Comparison of ENCODE assay signal across 1 cellular context in genomic region chr16:10181196-10182162, GRCh38.
TF ChIP-seq lines count a peak whose summit lies in the region.

No MANE protein-coding gene starts in this region.

TF ChIP-seq in HEK293, 187 proteins besides CTCF, POLR2A, EP300 and RAD21 (continued from another document and continues in another):
- no peak for TF ChIP-seq ZNF26 (tag by site-specific recombination; IDR thresholded peaks at IDR 0.05)
- TF ChIP-seq ZNF660 (tag by site-specific recombination; IDR thresholded peaks at IDR 0.05), result no peak
- no peak for TF ChIP-seq ZNF561 (tag by site-specific recombination; IDR thresholded peaks at IDR 0.05; ENCODE audit: borderline replicate concordance)
- TF ChIP-seq ZNF223 (tag by site-specific recombination; IDR thresholded peaks at IDR 0.05), result no peak
- TF ChIP-seq ZNF785 (tag by site-specific recombination; IDR thresholded peaks at IDR 0.05), result no peak
- no peak for TF ChIP-seq ZNF76 (tag by site-specific recombination; IDR thresholded peaks at IDR 0.05; ENCODE audit: borderline replicate concordance, low read depth)
- TF ChIP-seq GLIS2 (tag by site-specific recombination; IDR thresholded peaks at IDR 0.05), result no peak
- no peak for TF ChIP-seq MYNN (tag by site-specific recombination; IDR thresholded peaks at IDR 0.05; ENCODE audit: borderline replicate concordance)
- no peak for TF ChIP-seq ZBTB8A (tag by site-specific recombination; IDR thresholded peaks at IDR 0.05)
- no peak for TF ChIP-seq ZNF157 (tag by site-specific recombination; IDR thresholded peaks at IDR 0.05)
- TF ChIP-seq ZNF48 (tag by site-specific recombination; IDR thresholded peaks at IDR 0.05), result no peak
- no peak for TF ChIP-seq ZNF302 (tag by site-specific recombination; IDR thresholded peaks at IDR 0.05; ENCODE audit: low read depth)
- TF ChIP-seq ZNF624 (tag by site-specific recombination; IDR thresholded peaks at IDR 0.05), result no peak
- TF ChIP-seq REPIN1 (tag by site-specific recombination; IDR thresholded peaks at IDR 0.05; ENCODE audit: low read depth), result no peak
- no peak for TF ChIP-seq TCF7L2 (IDR thresholded peaks at IDR 0.05; ENCODE audit: borderline replicate concordance, low read depth, low read length)
- TF ChIP-seq MZF1 (tag by site-specific recombination; IDR thresholded peaks at IDR 0.05; ENCODE audit: borderline replicate concordance), result no peak
- peak; percentile 30; the same call in 1 of the 2 replicates for TF ChIP-seq ZNF398 (tag by site-specific recombination; IDR thresholded peaks at IDR 0.05)
- TF ChIP-seq ZNF768 (tag by site-specific recombination; IDR thresholded peaks at IDR 0.05), result no peak
- no peak for TF ChIP-seq ZNF16 (tag by site-specific recombination; IDR thresholded peaks at IDR 0.05; ENCODE audit: low read depth)
- TF ChIP-seq ZNF350 (tag by site-specific recombination; IDR thresholded peaks at IDR 0.05), result no peak
- TF ChIP-seq ZNF623 (tag by site-specific recombination; IDR thresholded peaks at IDR 0.05), result no peak
- TF ChIP-seq ZBTB11 (tag by site-specific recombination; conservative IDR thresholded peaks at IDR 0.05; ENCODE audit: low read depth), result no peak
- TF ChIP-seq ZNF510 (tag by site-specific recombination; IDR thresholded peaks at IDR 0.05; ENCODE audit: insufficient replicate concordance), result no peak
- TF ChIP-seq, protein P1, sequence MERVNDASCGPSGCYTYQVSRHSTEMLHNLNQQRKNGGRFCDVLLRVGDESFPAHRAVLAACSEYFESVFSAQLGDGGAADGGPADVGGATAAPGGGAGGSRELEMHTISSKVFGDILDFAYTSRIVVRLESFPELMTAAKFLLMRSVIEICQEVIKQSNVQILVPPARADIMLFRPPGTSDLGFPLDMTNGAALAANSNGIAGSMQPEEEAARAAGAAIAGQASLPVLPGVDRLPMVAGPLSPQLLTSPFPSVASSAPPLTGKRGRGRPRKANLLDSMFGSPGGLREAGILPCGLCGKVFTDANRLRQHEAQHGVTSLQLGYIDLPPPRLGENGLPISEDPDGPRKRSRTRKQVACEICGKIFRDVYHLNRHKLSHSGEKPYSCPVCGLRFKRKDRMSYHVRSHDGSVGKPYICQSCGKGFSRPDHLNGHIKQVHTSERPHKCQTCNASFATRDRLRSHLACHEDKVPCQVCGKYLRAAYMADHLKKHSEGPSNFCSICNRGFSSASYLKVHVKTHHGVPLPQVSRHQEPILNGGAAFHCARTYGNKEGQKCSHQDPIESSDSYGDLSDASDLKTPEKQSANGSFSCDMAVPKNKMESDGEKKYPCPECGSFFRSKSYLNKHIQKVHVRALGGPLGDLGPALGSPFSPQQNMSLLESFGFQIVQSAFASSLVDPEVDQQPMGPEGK (tag by site-specific recombination; IDR thresholded peaks at IDR 0.05), result peak; percentile 15; the same call in 1 of the 2 replicates
- peak; percentile 77 for TF ChIP-seq ZBTB17 (tag by site-specific recombination; IDR thresholded peaks at IDR 0.05)
- TF ChIP-seq ZFHX2 (tag by site-specific recombination; conservative IDR thresholded peaks at IDR 0.05), result peak; percentile 34
- TF ChIP-seq, protein P2, sequence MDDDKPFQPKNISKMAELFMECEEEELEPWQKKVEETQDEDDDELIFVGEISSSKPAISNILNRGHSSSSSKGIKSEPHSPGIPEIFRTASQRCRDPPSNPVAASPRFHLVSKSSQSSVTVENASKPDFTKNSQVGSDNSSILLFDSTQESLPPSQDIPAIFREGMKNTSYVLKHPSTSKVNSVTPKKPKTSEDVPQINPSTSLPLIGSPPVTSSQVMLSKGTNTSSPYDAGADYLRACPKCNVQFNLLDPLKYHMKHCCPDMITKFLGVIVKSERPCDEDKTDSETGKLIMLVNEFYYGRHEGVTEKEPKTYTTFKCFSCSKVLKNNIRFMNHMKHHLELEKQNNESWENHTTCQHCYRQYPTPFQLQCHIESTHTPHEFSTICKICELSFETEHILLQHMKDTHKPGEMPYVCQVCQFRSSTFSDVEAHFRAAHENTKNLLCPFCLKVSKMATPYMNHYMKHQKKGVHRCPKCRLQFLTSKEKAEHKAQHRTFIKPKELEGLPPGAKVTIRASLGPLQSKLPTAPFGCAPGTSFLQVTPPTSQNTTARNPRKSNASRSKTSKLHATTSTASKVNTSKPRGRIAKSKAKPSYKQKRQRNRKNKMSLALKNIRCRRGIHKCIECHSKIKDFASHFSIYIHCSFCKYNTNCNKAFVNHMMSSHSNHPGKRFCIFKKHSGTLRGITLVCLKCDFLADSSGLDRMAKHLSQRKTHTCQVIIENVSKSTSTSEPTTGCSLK (tag by site-specific recombination; IDR thresholded peaks at IDR 0.05), result no peak
- TF ChIP-seq ZNF549 (tag by site-specific recombination; IDR thresholded peaks at IDR 0.05), result no peak
- TF ChIP-seq, protein P3, sequence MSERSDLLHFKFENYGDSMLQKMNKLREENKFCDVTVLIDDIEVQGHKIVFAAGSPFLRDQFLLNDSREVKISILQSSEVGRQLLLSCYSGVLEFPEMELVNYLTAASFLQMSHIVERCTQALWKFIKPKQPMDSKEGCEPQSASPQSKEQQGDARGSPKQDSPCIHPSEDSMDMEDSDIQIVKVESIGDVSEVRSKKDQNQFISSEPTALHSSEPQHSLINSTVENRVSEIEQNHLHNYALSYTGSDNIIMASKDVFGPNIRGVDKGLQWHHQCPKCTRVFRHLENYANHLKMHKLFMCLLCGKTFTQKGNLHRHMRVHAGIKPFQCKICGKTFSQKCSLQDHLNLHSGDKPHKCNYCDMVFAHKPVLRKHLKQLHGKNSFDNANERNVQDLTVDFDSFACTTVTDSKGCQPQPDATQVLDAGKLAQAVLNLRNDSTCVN (tag by site-specific recombination; optimal IDR thresholded peaks at IDR 0.05), result peak; percentile 71
- no peak for TF ChIP-seq ZNF707 (tag by site-specific recombination; IDR thresholded peaks at IDR 0.05)
- TF ChIP-seq ZNF501 (tag by site-specific recombination; IDR thresholded peaks at IDR 0.05), result no peak
- no peak for TF ChIP-seq ZNF23 (tag by site-specific recombination; IDR thresholded peaks at IDR 0.05; ENCODE audit: borderline replicate concordance)
- TF ChIP-seq ELK4 (IDR thresholded peaks at IDR 0.05; ENCODE audit: borderline replicate concordance, low read depth, low read length), result no peak
- no peak for TF ChIP-seq INSM2 (tag by site-specific recombination; IDR thresholded peaks at IDR 0.05)
- TF ChIP-seq ZNF112 (tag by site-specific recombination; IDR thresholded peaks at IDR 0.05), result no peak
- peak; percentile 88 for TF ChIP-seq ZNF341 (tag by site-specific recombination; IDR thresholded peaks at IDR 0.05; ENCODE audit: low read depth)
- TF ChIP-seq ZNF837 (tag by site-specific recombination; IDR thresholded peaks at IDR 0.05), result no peak
- TF ChIP-seq ZNF18 (tag by site-specific recombination; IDR thresholded peaks at IDR 0.05), result no peak
- TF ChIP-seq ZNF792 (tag by site-specific recombination; IDR thresholded peaks at IDR 0.05), result no peak
- TF ChIP-seq ZNF19 (tag by site-specific recombination; IDR thresholded peaks at IDR 0.05; ENCODE audit: low read depth), result no peak
- no peak for TF ChIP-seq PRDM10 (tag by site-specific recombination; IDR thresholded peaks at IDR 0.05)
